8 cellular contexts compared by ENCODE assay signal in genomic region chr14:57392830-57393229, GRCh38. TPM values are rescaled to one million over a fixed set of nuclear protein-coding genes. Genes with fewer than 3 reads are reported as not detected.
A peak's percentile ranks its signal among the peaks of the same experiment; 100 is the strongest.
DNase-seq lines count a peak whose midpoint lies in the region; ATAC-seq, FAIRE-seq and TF ChIP-seq lines count a peak whose summit lies in the region.
"Had no signal": no experiment of that assay in that cellular context is flagged by ENCODE, and none has a peak within 500 bp of the region (broad histone marks: within the 10 kb centered on the region; RNA-seq: fewer than 3 reads in every experiment).

No MANE protein-coding gene starts in this region.

- intact Hi-C loops in Panc1 (cut with micrococcal nuclease; ENCODE audit: unreplicated experiment) (no loop called here), endothelial cell of umbilical vein (cut with micrococcal nuclease) (loop anchor here (1.0 to 10.0 kb wide), 3 partner anchors 8 to 818 kb away; partner anchors contain the start of gene TMEM260), psoas muscle (cut with DNase I) (loop anchor here in 1 of 2 donors (10.0 kb wide), 1 partner anchor 128 kb away; the partner anchor contains the start of genes AP5M1 and EXOC5)

- TF ChIP-seq CTCF in GM23338 (conservative IDR thresholded peaks at IDR 0.05; ENCODE audit: low read depth in 2 of 2) (no peak), Panc1 (IDR thresholded peaks at IDR 0.05) (no peak), endothelial cell of umbilical vein (IDR thresholded peaks at IDR 0.05; ENCODE audit: extremely low read depth in 1 of 2, insufficient read depth in 1 of 2, low read depth in 1 of 2, low read length in 2 of 2) (no peak), psoas muscle (IDR thresholded peaks at IDR 0.05) (no peak)

- peaks cover 17% of the 10 kb centered on the region; the same call in 1 of the 2 replicates for H4K20me1 ChIP-seq in GM23338 (replicated peaks; ENCODE audit: insufficient read depth)
- peaks cover 3% of the 10 kb centered on the region for H4K20me1 ChIP-seq in endothelial cell of umbilical vein (replicated peaks; ENCODE audit: control insufficient read depth, extremely low read depth, insufficient read depth, low read length)

- no peak for ATAC-seq in GM23338
- ATAC-seq in Panc1: no peak
- no peak for ATAC-seq in psoas muscle
- ATAC-seq in HG03469 (IDR thresholded peaks at IDR 0.05; ENCODE audit: unreplicated experiment): no peak
- ATAC-seq: HCT116 had no signal

- H3K9me3 Mint-ChIP-seq in GM23338: no peaks in the 10 kb centered on the region; the same call in 2 of the 3 replicates

- POLR2A ChIA-PET in Panc1 (lab: Charles Lee) (no interaction called here), endothelial cell of umbilical vein (lab: Charles Lee) (interaction anchor here (1.2 kb wide), 1 partner anchor 13 kb away, joined by 3 read pairs; no protein-coding TSS in a partner anchor)

- H3K9me1 ChIP-seq in endothelial cell of umbilical vein (replicated peaks; ENCODE audit: control insufficient read depth, extremely low read depth, insufficient read depth, low read length): no peaks in the 10 kb centered on the region

- H3K9me3 ChIP-seq in Panc1 (ENCODE audit: control insufficient read depth, insufficient read depth, low read depth, low read length) (no peaks in the 10 kb centered on the region), endothelial cell of umbilical vein (replicated peaks; ENCODE audit: control insufficient read depth, insufficient read depth, low read length) (no peaks in the 10 kb centered on the region), psoas muscle (no peaks in the 10 kb centered on the region)

- BruUV-seq in Panc1 (replicated peaks; lab: Mats Ljungman, UMichigan) (no TSS peak), endothelial cell of umbilical vein (replicated peaks; lab: Mats Ljungman, UMichigan) (no TSS peak)

- H3K36me3 ChIP-seq in GM23338 (ENCODE audit: insufficient read depth): no peaks in the 10 kb centered on the region
- peaks cover 9% of the 10 kb centered on the region; the same call in 1 of the 2 replicates for H3K36me3 ChIP-seq in Panc1 (ENCODE audit: control insufficient read depth, insufficient read depth, low read length)
- peaks cover 2 to 3% of the 10 kb centered on the region in 2 experiments for H3K36me3 ChIP-seq in endothelial cell of umbilical vein (ENCODE audit: control insufficient read depth in 2 of 2, extremely low read depth in 1 of 2, insufficient read depth in 2 of 2, low read length in 2 of 2)
- H3K36me3 ChIP-seq in psoas muscle (ENCODE audit: insufficient read depth in 1 of 2, low read depth in 1 of 2): peaks cover 0 to 13% of the 10 kb centered on the region in 2 donors

- no peak overlapping the region for H3K27ac ChIP-seq in GM23338 (ENCODE audit: low read depth)
- no peak overlapping the region; the same call in 1 of the 2 replicates for H3K27ac ChIP-seq in Panc1 (ENCODE audit: low read length)
- H3K27ac ChIP-seq in endothelial cell of umbilical vein (ENCODE audit: insufficient read depth, low read depth, low read length): no peak overlapping the region
- H3K27ac ChIP-seq in psoas muscle: peak overlapping the region; percentile 87

- peak overlapping the region; percentile 62 for H3K9ac ChIP-seq in endothelial cell of umbilical vein (replicated peaks; ENCODE audit: extremely low read depth, insufficient read depth, low read length)

- H3K4me1 ChIP-seq in GM23338 (ENCODE audit: insufficient read depth) (peaks cover 18% of the 10 kb centered on the region), Panc1 (ENCODE audit: control insufficient read depth, insufficient read depth, low read length) (peaks cover 8% of the 10 kb centered on the region; the same call in 1 of the 2 replicates), endothelial cell of umbilical vein (ENCODE audit: control insufficient read depth, extremely low read depth, insufficient read depth, low read length) (peaks cover 20% of the 10 kb centered on the region), psoas muscle (peaks cover 36% of the 10 kb centered on the region)

- DNase-seq in GM23338 (ENCODE audit: low spot score) (no peak), Panc1 (ENCODE audit: low read depth, low spot score) (no peak), endothelial cell of umbilical vein (ENCODE audit: low read depth, low spot score) (peak; percentile 32), psoas muscle (no peak), NCI-H2081 treated with DMSO at 0.1 percent for 48 hours (lab: John Stamatoyannopoulos, UW) (no peak), iPS-NIHi7 (ENCODE audit: extremely low spot score) (no peak)

- H3K4me3 ChIP-seq in GM23338: peak overlapping the region; percentile 91
- H3K4me3 ChIP-seq in Panc1 (ENCODE audit: low read depth in 2 of 2, low read length in 2 of 2): peak overlapping the region; percentile 71 to 76; a peak in 3 of 4 replicates
- H3K4me3 ChIP-seq in endothelial cell of umbilical vein (replicated peaks in 1 of 3; ENCODE audit: insufficient read depth in 1 of 3, low read depth in 1 of 3, low read length in 3 of 3): peak overlapping the region; percentile 36 to 95 (median 94)
- H3K4me3 ChIP-seq in psoas muscle: peak overlapping the region; percentile 86

- no peak overlapping the region for H3K27ac Mint-ChIP-seq in GM23338

- dilution Hi-C loops in endothelial cell of umbilical vein (cut with MboI; ENCODE audit: extremely low pct_ligation_motif_present, low sequenced_read_pairs): no loop called here

- TF ChIP-seq POLR2A in endothelial cell of umbilical vein (IDR thresholded peaks at IDR 0.05; ENCODE audit: low read depth, low read length): no peak

- H3K4me1 Mint-ChIP-seq in GM23338: peaks cover 27% of the 10 kb centered on the region

- FAIRE-seq in endothelial cell of umbilical vein (lab: Jason Lieb, UNC): no peak

- H3K9me2 ChIP-seq in GM23338 (ENCODE audit: insufficient read depth): no peaks in the 10 kb centered on the region

- peaks cover 55% of the 10 kb centered on the region for H3K79me2 ChIP-seq in GM23338 (replicated peaks; ENCODE audit: insufficient read depth)
- H3K79me2 ChIP-seq in endothelial cell of umbilical vein (ENCODE audit: control insufficient read depth, insufficient read depth, low read length): peaks cover 46% of the 10 kb centered on the region

- H3K27me3 Mint-ChIP-seq in GM23338 (ENCODE audit: insufficient read depth, low read depth, poor library complexity): no peaks in the 10 kb centered on the region

- peak overlapping the region; percentile 93 for H3K4me3 Mint-ChIP-seq in GM23338

- H2AFZ ChIP-seq in GM23338 (no peak overlapping the region), endothelial cell of umbilical vein (ENCODE audit: low read depth, low read length) (no peak overlapping the region)

- CTCF ChIA-PET in Panc1 (lab: Charles Lee) (no interaction called here), endothelial cell of umbilical vein (lab: Charles Lee) (no interaction called here)

- no peaks in the 10 kb centered on the region for H3F3A ChIP-seq in GM23338 (replicated peaks; ENCODE audit: low read depth)

- peaks cover 14% of the 10 kb centered on the region; the same call in 2 of the 3 replicates for H3K36me3 Mint-ChIP-seq in GM23338 (ENCODE audit: low read depth)

- H3K4me2 ChIP-seq in GM23338 (peak overlapping the region; percentile 93), endothelial cell of umbilical vein (ENCODE audit: insufficient read depth, low read length) (peak overlapping the region; percentile 94)

- in situ Hi-C loops in Panc1 (cut with HindIII; ENCODE audit: low pct_unique_long_range_greater_than_20kb, low sequenced_read_pairs): no loop called here

- H3K27me3 ChIP-seq in GM23338 (ENCODE audit: insufficient read depth): no peaks in the 10 kb centered on the region
- no peaks in the 10 kb centered on the region for H3K27me3 ChIP-seq in Panc1 (ENCODE audit: control insufficient read depth, insufficient read depth, low read length)
- no peaks in the 10 kb centered on the region for H3K27me3 ChIP-seq in endothelial cell of umbilical vein (ENCODE audit: control insufficient read depth in 2 of 2, insufficient read depth in 2 of 2, low read length in 2 of 2)
- no peaks in the 10 kb centered on the region for H3K27me3 ChIP-seq in psoas muscle (ENCODE audit: insufficient read depth in 3 of 3, low read length in 2 of 3)

TF ChIP-seq in endothelial cell of umbilical vein, 7 proteins besides CTCF, POLR2A, EP300 and RAD21:
- TF ChIP-seq MYC (IDR thresholded peaks at IDR 0.05; ENCODE audit: low read depth, low read length) (no peak), EZH2 (IDR thresholded peaks at IDR 0.05; ENCODE audit: borderline replicate concordance, low read depth, low read length, severe bottlenecking) (no peak), GATA2 (IDR thresholded peaks at IDR 0.05; ENCODE audit: insufficient read depth, insufficient read length, low read depth, low read length) (no peak), POLR2AphosphoS5 (IDR thresholded peaks at IDR 0.05; ENCODE audit: insufficient read depth, low read depth, low read length) (no peak), FOS (IDR thresholded peaks at IDR 0.05; ENCODE audit: borderline replicate concordance, insufficient read depth, low read length) (no peak), JUN (IDR thresholded peaks at IDR 0.05; ENCODE audit: borderline replicate concordance, insufficient read depth, insufficient read length, low read depth) (no peak), MAX (IDR thresholded peaks at IDR 0.05; ENCODE audit: insufficient read depth, insufficient read length) (no peak)

RNA-seq across cellular contexts. Expression of gene NAA30, which starts 2.4 kb away (rescaled TPM):
- 27.1 and 36.4 TPM in 2 replicates for total RNA-seq in GM23338 (2014; rRNA removed; shearing (Covaris generic))
- polyA plus RNA-seq in GM23338 (2016; fragmentation: Nextera tagmentation; extraction: Ambion mirVana) (7.1 and 7.5 TPM in 2 replicates), endothelial cell of umbilical vein (4.8 and 5.4 TPM in 2 replicates), psoas muscle (10 to 100 TPM; 15.9 to 40.1 (median 18.9) TPM)
- total RNA-seq in Panc1 (2021; ENCODE audit: unreplicated experiment) (13.1 TPM), endothelial cell of umbilical vein (21.8 and 22.1 TPM in 2 replicates), psoas muscle (10 to 100 TPM; 33.0 to 47.7 (median 41.3) TPM)
- 6.6 TPM for polyA plus RNA-seq in Panc1 (2012; ENCODE audit: insufficient read length)
- 6.0 and 6.8 TPM in 2 replicates for polyA plus RNA-seq in endothelial cell of umbilical vein (2011; cell fraction: cytosol; rRNA removed)
- 5.8 and 6.3 TPM in 2 replicates for polyA plus RNA-seq in endothelial cell of umbilical vein (2011; cell fraction: nucleus; rRNA removed)
- polyA plus RNA-seq in endothelial cell of umbilical vein (2012): 13.9 and 20.8 TPM in 2 replicates
- 29.1 and 30.5 TPM in 2 replicates for polyA minus RNA-seq in endothelial cell of umbilical vein
- polyA minus RNA-seq in endothelial cell of umbilical vein (2011; cell fraction: cytosol; rRNA and poly(A)+ RNA removed): 12.7 TPM
- 13.0 and 21.2 TPM in 2 replicates for polyA minus RNA-seq in endothelial cell of umbilical vein (2011; cell fraction: nucleus; rRNA and poly(A)+ RNA removed)
